36 cellular contexts compared by ENCODE assay signal in genomic region chr4:107518076-107518475, GRCh38.
"Had no signal": no experiment of that assay in that cellular context is flagged by ENCODE, and none has a peak within 500 bp of the region (broad histone marks: within the 10 kb centered on the region; RNA-seq: fewer than 3 reads in every experiment).

No MANE protein-coding gene starts in this region.

- H3K9me3 ChIP-seq: adrenal gland, body of pancreas had no signal

- DNase-seq: activated B cell treated with CpG ODN at 0.5 μM for 24 hours; activated CD4-positive, alpha-beta memory T cell treated with anti-CD3 and anti-CD28 coated beads for 36 hours; activated CD4-positive, alpha-beta T cell treated with anti-CD3 and anti-CD28 coated beads for 4 hours; activated CD4-positive, alpha-beta T cell treated with anti-CD3 and anti-CD28 coated beads, Interleukin-2, amount 10 ng/mL, durations not matched to agents 24 days and 14 days; activated CD4-positive, alpha-beta T cell treated with anti-CD3 and anti-CD28 coated beads, Interleukin-2, amount 50 U/mL, for 1 hour; activated CD4-positive, alpha-beta T cell treated with anti-CD3 and anti-CD28 coated beads, Interleukin-2, amount 50 U/mL, for 4 hours; activated CD4-positive, CD25-positive, alpha-beta regulatory T cell treated with anti-CD3 and anti-CD28 coated beads, Interleukin-2, amount 50 U/mL, for 72 hours; activated CD8-positive, alpha-beta memory T cell treated with anti-CD3 and anti-CD28 coated beads, Interleukin-2, amount 50 U/mL, for 4 hours; activated CD8-positive, alpha-beta T cell treated with anti-CD3 and anti-CD28 coated beads for 36 hours; activated effector memory CD4-positive, alpha-beta T cell treated with anti-CD3 and anti-CD28 coated beads, Interleukin-2, amount 50 U/mL, for 16 hours; activated gamma-delta T cell treated with Interleukin-2 at 50 U/mL for 16 hours; activated naive CD4-positive, alpha-beta T cell; activated naive CD4-positive, alpha-beta T cell treated with anti-CD3 and anti-CD28 coated beads for 36 hours; activated naive CD4-positive, alpha-beta T cell treated with anti-CD3 and anti-CD28 coated beads, Interleukin-2, amount 50 U/mL, for 16 hours; activated naive CD8-positive, alpha-beta T cell treated with anti-CD3 and anti-CD28 coated beads for 36 hours; activated T-cell treated with anti-CD3 and anti-CD28 coated beads for 4 hours; activated T-cell treated with anti-CD3 and anti-CD28 coated beads, Interleukin-2, amount 50 U/mL, for 1 hour; activated T-cell treated with anti-CD3 and anti-CD28 coated beads, Interleukin-2, amount 50 U/mL, for 4 hours; activated T-cell treated with anti-CD3 and anti-CD28 coated beads, Interleukin-2, amount 50 U/mL, for 72 hours; adrenal gland; amniotic stem cell; aorta; body of pancreas; brain microvascular endothelial cell; cerebellar nuclear complex; T-helper 1 cell; T-helper 2 cell; T-helper 9 cell had no signal

- H3K4me1 ChIP-seq: adrenal gland, body of pancreas, breast epithelium had no signal

- H3K9me3 Mint-ChIP-seq: activated CD4-positive, alpha-beta T cell treated with anti-CD3 and anti-CD28 coated beads, Interleukin-2, amount 10 ng/mL, durations not matched to agents 24 days and 14 days; activated CD8-positive, alpha-beta T cell treated with anti-CD3 and anti-CD28 coated beads for 36 hours; activated naive CD4-positive, alpha-beta T cell treated with anti-CD3 and anti-CD28 coated beads for 36 hours; activated naive CD4-positive, alpha-beta T cell treated with anti-CD3 and anti-CD28 coated beads, Interleukin-2, amount 50 U/mL, for 72 hours; activated naive CD8-positive, alpha-beta T cell treated with anti-CD3 and anti-CD28 coated beads for 36 hours; activated T-cell treated with anti-CD3 and anti-CD28 coated beads, Interleukin-2, amount 50 U/mL, for 72 hours; activated T-helper 1 cell treated with anti-CD3 and anti-CD28 coated beads, Interleukin-12 subunit alpha, Interleukin-12 subunit beta, Interleukin-2, Interleukin-4 antibody, amounts not matched to agents 30 ng/mL and 10 ng/mL and 1 ng/mL, durations not matched to agents 14 hours and 24 hours and 36 hours; activated T-helper 17 cell treated with anti-CD3 and anti-CD28 coated beads, Interleukin-2, amount 50 U/mL, for 72 hours; central memory CD8-positive, alpha-beta T cell; T-helper 1 cell treated with Interleukin-12 subunit alpha and Interleukin-12 subunit beta and Interleukin-4 antibody, amounts not matched to agents 30 μg/mL and 1 μg/mL, for 36 hours; T-helper 2 cell treated with Interferon-gamma antibody and Interleukin-4, amounts not matched to agents 5 μg/mL and 100 μg/mL, for 36 hours had no signal

- H3K36me3 ChIP-seq: adrenal gland, brain microvascular endothelial cell, breast epithelium had no signal

- ATAC-seq: activated CD8-positive, alpha-beta T cell treated with anti-CD3 and anti-CD28 coated beads for 36 hours; activated naive CD4-positive, alpha-beta T cell treated with anti-CD3 and anti-CD28 coated beads, Interleukin-2, amount 50 U/mL, for 72 hours; activated T-cell treated with anti-CD3 and anti-CD28 coated beads, Interleukin-2, amount 50 U/mL, for 4 hours; activated T-cell treated with anti-CD3 and anti-CD28 coated beads, Interleukin-2, amount 50 U/mL, for 72 hours; activated T-helper 17 cell treated with anti-CD3 and anti-CD28 coated beads, Interleukin-2, amount 50 U/mL, for 72 hours; body of pancreas had no signal

- H3K4me1 Mint-ChIP-seq: activated B cell treated with CpG ODN at 0.5 μM for 24 hours; activated CD4-positive, alpha-beta T cell treated with anti-CD3 and anti-CD28 coated beads, Interleukin-2, amount 10 ng/mL, durations not matched to agents 24 days and 14 days; activated naive CD8-positive, alpha-beta T cell treated with anti-CD3 and anti-CD28 coated beads for 36 hours; activated T-helper 17 cell treated with anti-CD3 and anti-CD28 coated beads, Interleukin-2, amount 50 U/mL, for 72 hours; central memory CD8-positive, alpha-beta T cell had no signal

- H3K27ac ChIP-seq: adrenal gland, body of pancreas, brain microvascular endothelial cell, breast epithelium, VCaP had no signal

- H3K27me3 ChIP-seq: adrenal gland, body of pancreas, brain microvascular endothelial cell, breast epithelium had no signal

- H3K27ac Mint-ChIP-seq: activated B cell treated with CpG ODN at 0.5 μM for 24 hours; activated CD4-positive, alpha-beta memory T cell treated with anti-CD3 and anti-CD28 coated beads for 36 hours; activated CD4-positive, alpha-beta T cell treated with anti-CD3 and anti-CD28 coated beads, Interleukin-2, amount 10 ng/mL, durations not matched to agents 24 days and 14 days; activated CD8-positive, alpha-beta T cell treated with anti-CD3 and anti-CD28 coated beads for 36 hours; activated naive CD4-positive, alpha-beta T cell treated with anti-CD3 and anti-CD28 coated beads for 36 hours; activated naive CD4-positive, alpha-beta T cell treated with anti-CD3 and anti-CD28 coated beads, Interleukin-2, amount 50 U/mL, for 72 hours; activated naive CD8-positive, alpha-beta T cell treated with anti-CD3 and anti-CD28 coated beads for 36 hours; activated T-cell treated with anti-CD3 and anti-CD28 coated beads, Interleukin-2, amount 50 U/mL, for 72 hours; activated T-helper 1 cell treated with anti-CD3 and anti-CD28 coated beads, Interleukin-12 subunit alpha, Interleukin-12 subunit beta, Interleukin-2, Interleukin-4 antibody, amounts not matched to agents 30 ng/mL and 10 ng/mL and 1 ng/mL, durations not matched to agents 14 hours and 24 hours and 36 hours; activated T-helper 17 cell treated with anti-CD3 and anti-CD28 coated beads, Interleukin-2, amount 50 U/mL, for 72 hours; T-helper 1 cell treated with Interleukin-12 subunit alpha and Interleukin-12 subunit beta and Interleukin-4 antibody, amounts not matched to agents 30 μg/mL and 1 μg/mL, for 36 hours; T-helper 2 cell treated with Interferon-gamma antibody and Interleukin-4, amounts not matched to agents 5 μg/mL and 100 μg/mL, for 36 hours had no signal

- H3K4me3 Mint-ChIP-seq: activated B cell treated with CpG ODN at 0.5 μM for 24 hours; activated CD4-positive, alpha-beta memory T cell treated with anti-CD3 and anti-CD28 coated beads for 36 hours; activated CD4-positive, alpha-beta T cell treated with anti-CD3 and anti-CD28 coated beads, Interleukin-2, amount 10 ng/mL, durations not matched to agents 24 days and 14 days; activated CD8-positive, alpha-beta T cell treated with anti-CD3 and anti-CD28 coated beads for 36 hours; activated naive CD4-positive, alpha-beta T cell treated with anti-CD3 and anti-CD28 coated beads for 36 hours; activated naive CD8-positive, alpha-beta T cell treated with anti-CD3 and anti-CD28 coated beads for 36 hours; activated T-cell treated with anti-CD3 and anti-CD28 coated beads, Interleukin-2, amount 50 U/mL, for 4 hours; activated T-cell treated with anti-CD3 and anti-CD28 coated beads, Interleukin-2, amount 50 U/mL, for 72 hours; activated T-helper 1 cell treated with anti-CD3 and anti-CD28 coated beads, Interleukin-12 subunit alpha, Interleukin-12 subunit beta, Interleukin-2, Interleukin-4 antibody, amounts not matched to agents 30 ng/mL and 10 ng/mL and 1 ng/mL, durations not matched to agents 14 hours and 24 hours and 36 hours; activated T-helper 17 cell treated with anti-CD3 and anti-CD28 coated beads, Interleukin-2, amount 50 U/mL, for 72 hours; central memory CD8-positive, alpha-beta T cell; T-helper 1 cell treated with Interleukin-12 subunit alpha and Interleukin-12 subunit beta and Interleukin-4 antibody, amounts not matched to agents 30 μg/mL and 1 μg/mL, for 36 hours; T-helper 2 cell treated with Interferon-gamma antibody and Interleukin-4, amounts not matched to agents 5 μg/mL and 100 μg/mL, for 36 hours had no signal

- H3K4me3 ChIP-seq: adrenal gland, body of pancreas, breast epithelium had no signal

- H3K36me3 Mint-ChIP-seq: activated CD4-positive, alpha-beta memory T cell treated with anti-CD3 and anti-CD28 coated beads for 36 hours; activated naive CD4-positive, alpha-beta T cell treated with anti-CD3 and anti-CD28 coated beads, Interleukin-2, amount 50 U/mL, for 72 hours; activated naive CD8-positive, alpha-beta T cell treated with anti-CD3 and anti-CD28 coated beads for 36 hours had no signal
